16 cellular contexts compared by ENCODE assay signal in genomic region chr1:183223467-183223866, GRCh38. TPM values are rescaled to one million over a fixed set of nuclear protein-coding genes. Genes with fewer than 3 reads are reported as not detected.
"Had no signal": no experiment of that assay in that cellular context is flagged by ENCODE, and none has a peak within 500 bp of the region (broad histone marks: within the 10 kb centered on the region; RNA-seq: fewer than 3 reads in every experiment).

No MANE protein-coding gene starts in this region.

- H3K27me3 Mint-ChIP-seq: activated CD4-positive, alpha-beta memory T cell treated with anti-CD3 and anti-CD28 coated beads for 36 hours; activated CD4-positive, alpha-beta T cell treated with anti-CD3 and anti-CD28 coated beads for 36 hours had no signal

- H3K36me3 ChIP-seq: neural progenitor cell, upper lobe of left lung, WERI-Rb-1 had no signal

- H3K9me3 ChIP-seq: esophagus squamous epithelium, upper lobe of left lung had no signal

- H3K27me3 ChIP-seq: esophagus squamous epithelium, neural progenitor cell, upper lobe of left lung had no signal

- H3K27ac ChIP-seq: esophagus squamous epithelium, neural progenitor cell, upper lobe of left lung, WERI-Rb-1 had no signal

- DNase-seq: activated CD4-positive, alpha-beta memory T cell treated with anti-CD3 and anti-CD28 coated beads for 36 hours; activated CD4-positive, alpha-beta T cell treated with anti-CD3 and anti-CD28 coated beads for 36 hours; activated CD8-positive, alpha-beta memory T cell treated with anti-CD3 and anti-CD28 coated beads, Interleukin-2, amount 10 ng/mL, durations not matched to agents 7 days and 5 days; activated naive CD4-positive, alpha-beta T cell treated with anti-CD3 and anti-CD28 coated beads, Interleukin-2, amount 10 ng/mL, durations not matched to agents 7 days and 5 days; activated T-cell treated with anti-CD3 and anti-CD28 coated beads, Interleukin-2, amount 50 U/mL, for 24 hours; esophagus squamous epithelium; left cardiac atrium; midbrain; naive B cell; T-helper 17 cell; upper lobe of left lung; WERI-Rb-1 had no signal

- FAIRE-seq: colon had no signal

- H3K9me3 Mint-ChIP-seq: activated CD4-positive, alpha-beta memory T cell treated with anti-CD3 and anti-CD28 coated beads for 36 hours; activated naive CD4-positive, alpha-beta T cell treated with anti-CD3 and anti-CD28 coated beads, Interleukin-2, amount 10 ng/mL, durations not matched to agents 7 days and 5 days; activated T-cell treated with anti-CD3 and anti-CD28 coated beads, Interleukin-2, amount 50 U/mL, for 24 hours; naive B cell; neural progenitor cell; stimulated activated effector memory CD8-positive, alpha-beta T cell treated with anti-CD3 and anti-CD28 coated beads, Interleukin-12 subunit alpha, Interleukin-12 subunit beta, amount 100 ng/mL, for 72 hours had no signal

- H3K36me3 Mint-ChIP-seq: activated CD4-positive, alpha-beta memory T cell treated with anti-CD3 and anti-CD28 coated beads for 36 hours; activated CD8-positive, alpha-beta memory T cell treated with anti-CD3 and anti-CD28 coated beads, Interleukin-2, amount 10 ng/mL, durations not matched to agents 7 days and 5 days; activated naive CD4-positive, alpha-beta T cell treated with anti-CD3 and anti-CD28 coated beads, Interleukin-2, amount 10 ng/mL, durations not matched to agents 7 days and 5 days; naive B cell; neural progenitor cell; stimulated activated effector memory CD8-positive, alpha-beta T cell treated with anti-CD3 and anti-CD28 coated beads, Interleukin-12 subunit alpha, Interleukin-12 subunit beta, amount 100 ng/mL, for 72 hours had no signal

- H3K4me3 ChIP-seq: esophagus squamous epithelium, lung, neural progenitor cell, upper lobe of left lung had no signal

- H3K27ac Mint-ChIP-seq: activated CD4-positive, alpha-beta memory T cell treated with anti-CD3 and anti-CD28 coated beads for 36 hours; activated CD4-positive, alpha-beta T cell treated with anti-CD3 and anti-CD28 coated beads for 36 hours; activated CD8-positive, alpha-beta memory T cell treated with anti-CD3 and anti-CD28 coated beads, Interleukin-2, amount 10 ng/mL, durations not matched to agents 7 days and 5 days; activated naive CD4-positive, alpha-beta T cell treated with anti-CD3 and anti-CD28 coated beads, Interleukin-2, amount 10 ng/mL, durations not matched to agents 7 days and 5 days; activated T-cell treated with anti-CD3 and anti-CD28 coated beads, Interleukin-2, amount 50 U/mL, for 24 hours; naive B cell; neural progenitor cell; stimulated activated effector memory CD8-positive, alpha-beta T cell treated with anti-CD3 and anti-CD28 coated beads, Interleukin-12 subunit alpha, Interleukin-12 subunit beta, amount 100 ng/mL, for 72 hours; T-helper 17 cell had no signal

- H3K4me3 Mint-ChIP-seq: activated CD4-positive, alpha-beta memory T cell treated with anti-CD3 and anti-CD28 coated beads for 36 hours; activated CD4-positive, alpha-beta T cell treated with anti-CD3 and anti-CD28 coated beads for 36 hours; activated CD8-positive, alpha-beta memory T cell treated with anti-CD3 and anti-CD28 coated beads, Interleukin-2, amount 10 ng/mL, durations not matched to agents 7 days and 5 days; activated naive CD4-positive, alpha-beta T cell treated with anti-CD3 and anti-CD28 coated beads, Interleukin-2, amount 10 ng/mL, durations not matched to agents 7 days and 5 days; activated T-cell treated with anti-CD3 and anti-CD28 coated beads, Interleukin-2, amount 50 U/mL, for 24 hours; naive B cell; neural progenitor cell; stimulated activated effector memory CD8-positive, alpha-beta T cell treated with anti-CD3 and anti-CD28 coated beads, Interleukin-12 subunit alpha, Interleukin-12 subunit beta, amount 100 ng/mL, for 72 hours; T-helper 17 cell had no signal

- ATAC-seq: activated CD4-positive, alpha-beta T cell treated with anti-CD3 and anti-CD28 coated beads for 36 hours; activated CD8-positive, alpha-beta memory T cell treated with anti-CD3 and anti-CD28 coated beads, Interleukin-2, amount 10 ng/mL, durations not matched to agents 7 days and 5 days; left cardiac atrium; stimulated activated effector memory CD8-positive, alpha-beta T cell treated with anti-CD3 and anti-CD28 coated beads, Interleukin-12 subunit alpha, Interleukin-12 subunit beta, amount 100 ng/mL, for 72 hours; T-helper 17 cell had no signal

RNA-seq across cellular contexts. Expression of gene LAMC2, which starts 37.4 kb away (rescaled TPM):
- total RNA-seq: activated CD4-positive, alpha-beta memory T cell treated with anti-CD3 and anti-CD28 coated beads for 36 hours; activated CD8-positive, alpha-beta memory T cell treated with anti-CD3 and anti-CD28 coated beads, Interleukin-2, amount 10 ng/mL, durations not matched to agents 7 days and 5 days; T-helper 17 cell had no signal
